1 cellular context compared by ENCODE assay signal in the genomic region with DNA sequence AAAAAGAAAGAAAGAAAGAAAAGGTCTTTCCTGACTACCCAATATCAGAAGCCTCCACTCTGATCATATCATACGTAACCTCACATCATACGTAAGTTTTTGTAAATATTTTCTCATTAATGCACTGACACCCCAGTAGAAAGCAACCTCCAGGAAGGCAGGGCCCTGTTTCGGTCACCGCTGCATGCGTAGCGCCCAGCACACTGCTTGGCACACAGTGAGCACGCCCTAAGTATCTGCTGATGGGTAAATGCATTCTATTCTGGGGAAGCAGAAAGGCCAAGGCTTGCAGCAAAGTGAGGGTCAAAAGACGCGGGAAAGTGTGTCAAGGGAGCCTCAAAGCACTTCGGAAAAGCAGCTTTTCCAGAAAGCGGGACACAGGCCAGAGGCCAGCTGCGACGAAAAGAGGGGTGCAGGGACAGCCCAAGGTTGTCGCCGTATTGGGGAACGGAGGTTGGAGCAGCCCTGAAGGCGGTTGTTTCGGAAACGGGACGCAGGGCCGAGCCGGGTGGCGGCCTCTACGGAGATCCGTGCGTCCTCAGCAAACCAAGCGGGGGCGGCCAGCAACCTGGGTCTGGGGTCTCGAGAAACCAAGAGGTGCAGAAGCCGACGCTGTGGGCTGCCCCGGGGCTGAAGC.
TF ChIP-seq lines count a peak whose summit lies in the region.

No MANE protein-coding gene starts in this region.

TF ChIP-seq in HCT116, 20 proteins besides CTCF, POLR2A, EP300 and RAD21 (continued from another document):
- TF ChIP-seq CEBPB (IDR thresholded peaks at IDR 0.05; ENCODE audit: low read depth) (no peak), TCF7L2 (IDR thresholded peaks at IDR 0.05; ENCODE audit: borderline replicate concordance, extremely low read depth, insufficient read depth, insufficient read length) (no peak), EZH2phosphoT487 (IDR thresholded peaks at IDR 0.05; ENCODE audit: borderline replicate concordance) (no peak), JUND (IDR thresholded peaks at IDR 0.05) (no peak), SP1 (IDR thresholded peaks at IDR 0.05; ENCODE audit: low read depth) (no peak), YY1 (IDR thresholded peaks at IDR 0.05; ENCODE audit: extremely low read depth, insufficient replicate concordance, low read depth, low read length) (no peak), CBX3 (IDR thresholded peaks at IDR 0.05; ENCODE audit: low read depth) (no peak), ZNF274 (IDR thresholded peaks at IDR 0.05; ENCODE audit: low read depth, low read length) (no peak), ELF1 (IDR thresholded peaks at IDR 0.05; ENCODE audit: borderline replicate concordance, low read depth) (no peak), EZH2 (IDR thresholded peaks at IDR 0.05) (no peak), FOSL1 (IDR thresholded peaks at IDR 0.05; ENCODE audit: low read depth) (no peak), SIN3A (IDR thresholded peaks at IDR 0.05; ENCODE audit: low read depth) (no peak)
- TF ChIP-seq, protein P1, sequence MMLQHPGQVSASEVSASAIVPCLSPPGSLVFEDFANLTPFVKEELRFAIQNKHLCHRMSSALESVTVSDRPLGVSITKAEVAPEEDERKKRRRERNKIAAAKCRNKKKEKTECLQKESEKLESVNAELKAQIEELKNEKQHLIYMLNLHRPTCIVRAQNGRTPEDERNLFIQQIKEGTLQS (IDR thresholded peaks at IDR 0.05): no peak
